In the genomic region with DNA sequence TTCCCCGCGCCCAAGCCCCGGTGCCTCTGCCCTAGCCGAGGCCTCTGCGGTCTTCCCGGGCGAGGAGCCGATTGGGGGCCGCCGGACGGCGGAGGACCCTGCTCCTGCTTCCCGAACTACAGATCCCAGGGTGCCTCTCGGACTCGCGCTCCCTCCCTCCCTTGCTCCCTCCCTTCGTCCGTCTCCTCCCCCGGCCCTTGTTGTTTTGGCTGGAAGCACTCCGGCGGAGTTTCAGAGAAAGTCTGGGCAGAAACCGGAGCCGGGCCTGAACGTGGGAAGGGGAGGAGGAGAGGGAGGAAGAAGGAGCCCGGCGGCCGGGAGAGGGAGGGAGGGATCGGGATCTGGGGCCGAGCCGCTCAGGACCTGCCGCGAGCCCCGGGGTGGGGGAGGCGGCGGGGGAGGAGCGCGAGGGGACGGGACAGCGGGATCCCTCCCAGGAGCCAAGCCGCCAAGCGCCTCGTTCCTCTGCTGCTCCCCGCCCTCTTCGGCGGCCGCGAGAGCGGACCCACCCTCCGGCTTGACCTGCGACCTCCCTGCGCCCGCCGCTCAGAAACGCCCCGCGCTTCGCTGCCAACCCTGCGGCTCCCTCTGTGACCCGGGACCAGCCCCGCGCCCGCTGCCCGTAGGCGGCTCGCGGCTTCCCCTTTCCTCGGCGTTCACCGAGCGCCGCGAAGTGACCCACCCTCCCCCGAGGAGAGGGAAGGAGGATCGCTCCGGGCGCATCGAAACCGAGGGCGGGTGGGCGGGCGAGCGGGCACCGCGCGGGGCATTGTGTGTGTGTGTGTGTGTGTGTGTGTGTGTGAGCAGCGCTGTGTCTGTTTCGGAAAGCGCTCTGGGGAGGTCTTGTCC, we compare ENCODE assay signal across 7 cellular contexts.
A peak's percentile ranks its signal among the peaks of the same experiment; 100 is the strongest.
DNase-seq lines count a peak whose midpoint lies in the region; ATAC-seq and TF ChIP-seq lines count a peak whose summit lies in the region.

No MANE protein-coding gene starts in this region.

- peak overlapping the region; percentile 74 for H3K9ac ChIP-seq in HUES48 (ENCODE audit: low read depth, low read length)

- H3K4me1 ChIP-seq in HUES48 (ENCODE audit: control insufficient read depth, insufficient read depth, low read length) (no peaks in the 10 kb centered on the region), iPS DF 6.9 (ENCODE audit: control insufficient read depth, insufficient read depth, low read length) (no peaks in the 10 kb centered on the region)

- H3K36me3 ChIP-seq in GM06990 (ENCODE audit: control insufficient read depth, insufficient read depth, low read length) = no peaks in the 10 kb centered on the region
- H3K36me3 ChIP-seq in HUES48 (ENCODE audit: control insufficient read depth, insufficient read depth, low read length) = no peaks in the 10 kb centered on the region
- H3K36me3 ChIP-seq in iPS DF 6.9 (ENCODE audit: control insufficient read depth, insufficient read depth, low read length) = no peaks in the 10 kb centered on the region

- ATAC-seq in GM21576 (IDR thresholded peaks at IDR 0.05; ENCODE audit: unreplicated experiment) = peak; percentile 41

- TF ChIP-seq CTCF in GM06990 (IDR thresholded peaks at IDR 0.05; ENCODE audit: insufficient read depth, low read length, poor library complexity, severe bottlenecking) (no peak), retinal pigment epithelial cell (conservative IDR thresholded peaks at IDR 0.05; ENCODE audit: low read depth, low read length) (no peak)

- WGBS in iPS DF 6.9 (ENCODE audit: insufficient coverage, insufficient read length) = no CpG with 5 or more reads among the region's 88 CpGs

- peak overlapping the region; percentile 80 for H3K4me3 ChIP-seq in GM06990 (replicated peaks; ENCODE audit: low read depth, low read length)
- H3K4me3 ChIP-seq in HUES48 (ENCODE audit: low read depth, low read length) = peak overlapping the region; percentile 94
- H3K4me3 ChIP-seq in iPS DF 6.9 (ENCODE audit: low read length) = peak overlapping the region; percentile 96
- peak overlapping the region; percentile 77 for H3K4me3 ChIP-seq in retinal pigment epithelial cell (ENCODE audit: low read length)

- H3K27me3 ChIP-seq in GM06990 (replicated peaks; ENCODE audit: control insufficient read depth, insufficient read depth, low read length) = no peaks in the 10 kb centered on the region; the same call in 1 of the 2 replicates
- no peaks in the 10 kb centered on the region for H3K27me3 ChIP-seq in HUES48 (ENCODE audit: control insufficient read depth, insufficient read depth, low read length)
- no peaks in the 10 kb centered on the region for H3K27me3 ChIP-seq in iPS DF 6.9 (ENCODE audit: control insufficient read depth, insufficient read depth, low read length)

- peak overlapping the region; percentile 98 for H3K27ac ChIP-seq in HUES48 (ENCODE audit: low read depth, low read length)
- no peak overlapping the region for H3K27ac ChIP-seq in iPS DF 6.9 (ENCODE audit: low read length)

- DNase-seq in GM06990 (ENCODE audit: extremely low read depth, insufficient read length) (peak; percentile 69), RPMI8226 (peak; percentile 71), brain pericyte (ENCODE audit: low read depth, low spot score) (peak; percentile 82), iPS DF 6.9 (ENCODE audit: low read depth, low spot score) (peak; percentile 54), retinal pigment epithelial cell (ENCODE audit: low read depth) (no peak)

- H3K9me3 ChIP-seq in HUES48 (ENCODE audit: control insufficient read depth, insufficient read depth, low read length) (no peaks in the 10 kb centered on the region), iPS DF 6.9 (ENCODE audit: control insufficient read depth, insufficient read depth, low read length) (no peaks in the 10 kb centered on the region)
